Comparison of ENCODE assay signal across 20 cellular contexts in genomic region chr12:105393586-105393985, GRCh38.
A peak's percentile ranks its signal among the peaks of the same experiment; 100 is the strongest.
DNase-seq lines count a peak whose midpoint lies in the region; ATAC-seq and TF ChIP-seq lines count a peak whose summit lies in the region.
"Had no signal": no experiment of that assay in that cellular context is flagged by ENCODE, and none has a peak within 500 bp of the region (broad histone marks: within the 10 kb centered on the region; RNA-seq: fewer than 3 reads in every experiment).

No MANE protein-coding gene starts in this region.

- peaks cover 17% of the 10 kb centered on the region for H3F3A ChIP-seq in GM23248 (ENCODE audit: insufficient read depth)

- TF ChIP-seq CTCF in brain microvascular endothelial cell (IDR thresholded peaks at IDR 0.05; ENCODE audit: low read depth, low read length, missing control alignments) (no peak), nephron progenitor cell (IDR thresholded peaks at IDR 0.05) (no peak)

- peaks cover 8% of the 10 kb centered on the region for H3K4me1 ChIP-seq in GM23248 (ENCODE audit: insufficient read depth)

- no peak overlapping the region for H3K4me3 Mint-ChIP-seq in nephron progenitor cell
- H3K4me3 Mint-ChIP-seq: dendritic cell treated with granulocyte-macrophage colony-stimulating factor and Interleukin-4, amounts not matched to agents 40 ng/mL and 50 ng/mL, for 4 days; naive thymus-derived CD4-positive, alpha-beta T cell had no signal

- H3K27ac ChIP-seq in GM23248 (no peak overlapping the region), brain microvascular endothelial cell (no peak overlapping the region)
- H3K27ac ChIP-seq: lower lobe of right lung, PC-9 had no signal

- H3K9ac ChIP-seq in GM23248, result no peak overlapping the region

- H3K9me3 Mint-ChIP-seq in nephron progenitor cell, result peaks cover 6% of the 10 kb centered on the region

- peaks cover 10% of the 10 kb centered on the region for H3K27me3 Mint-ChIP-seq in nephron progenitor cell (ENCODE audit: low read depth, poor library complexity)
- H3K27me3 Mint-ChIP-seq: dendritic cell treated with granulocyte-macrophage colony-stimulating factor and Interleukin-4, amounts not matched to agents 40 ng/mL and 50 ng/mL, for 4 days; naive thymus-derived CD4-positive, alpha-beta T cell; progenitor cell of endocrine pancreas had no signal

- H3K4me2 ChIP-seq in GM23248 (ENCODE audit: unreplicated experiment), result no peak overlapping the region
- H3K4me2 ChIP-seq: PC-9 had no signal

- no peaks in the 10 kb centered on the region for H3K79me2 ChIP-seq in GM23248 (ENCODE audit: insufficient read depth)

- no peaks in the 10 kb centered on the region for H3K9me2 ChIP-seq in GM23248 (ENCODE audit: insufficient read depth)

- no peak overlapping the region for H2AFZ ChIP-seq in GM23248
- H2AFZ ChIP-seq: PC-9 had no signal

- ATAC-seq in HG02970 (IDR thresholded peaks at IDR 0.05; ENCODE audit: low FRiP score, unreplicated experiment), result no peak
- ATAC-seq: lower lobe of right lung; naive thymus-derived CD4-positive, alpha-beta T cell had no signal

- in situ Hi-C loops in GM23248 (cut with MboI), result no loop called here
- in situ Hi-C loops in brain microvascular endothelial cell (cut with HindIII; ENCODE audit: low pct_ligation_motif_present, low sequenced_read_pairs), result no loop called here

- H3K4me3 ChIP-seq in GM23248 (no peak overlapping the region), brain microvascular endothelial cell (ENCODE audit: low read depth, low read length) (no peak overlapping the region)
- H3K4me3 ChIP-seq: lower lobe of right lung, PC-9 had no signal

- DNase-seq in AG08396 (ENCODE audit: low spot score) (peak; percentile 42), GM23248 (peak; percentile 46), brain microvascular endothelial cell (peak; percentile 46), kidney tubule cell (ENCODE audit: low spot score) (peak; percentile 28), nephron progenitor cell (no peak), NCI-H510A treated with DMSO at 0.1 percent for 48 hours (lab: John Stamatoyannopoulos, UW) (no peak)
- DNase-seq in stimulated activated CD4-positive, alpha-beta T cell treated with anti-CD3 and anti-CD28 coated beads, Interleukin-4, amount 100 ng/mL, for 24 hours, result no peak
- DNase-seq: AML-193; aorta; Calu3; lower lobe of right lung; naive thymus-derived CD4-positive, alpha-beta T cell; NCI-H1417; NCI-H69; PC-9; small intestine; stimulated activated CD4-positive, alpha-beta T cell treated with anti-CD3 and anti-CD28 coated beads, Interleukin-4, amount 100 ng/mL, for 4 hours had no signal

- H3K36me3 Mint-ChIP-seq in nephron progenitor cell (ENCODE audit: low read depth), result no peaks in the 10 kb centered on the region

- no peaks in the 10 kb centered on the region for H3K4me1 Mint-ChIP-seq in nephron progenitor cell

- H3K36me3 ChIP-seq in GM23248 (ENCODE audit: low read depth), result 0 out of 2 replicates have a peak, but pooled peaks cover 7% of the 10 kb centered on the region
- no peaks in the 10 kb centered on the region for H3K36me3 ChIP-seq in brain microvascular endothelial cell (replicated peaks)
- H3K36me3 ChIP-seq: lower lobe of right lung had no signal

- H3K27me3 ChIP-seq in GM23248 (replicated peaks; ENCODE audit: insufficient read depth) (no peaks in the 10 kb centered on the region), brain microvascular endothelial cell (replicated peaks) (no peaks in the 10 kb centered on the region)

- WGBS in GM23248 (ENCODE audit: low coverage in 1 of 2, low lambda C conversion rate in 2 of 2, missing lambda C conversion rate in 2 of 2), 2 experiments, result 51% methylated on average over 4 of the region's 4 CpGs

- no peaks in the 10 kb centered on the region for H3K9me3 ChIP-seq in GM23248 (ENCODE audit: low read depth)
- H3K9me3 ChIP-seq: lower lobe of right lung had no signal

- no peak overlapping the region for H3K27ac Mint-ChIP-seq in nephron progenitor cell
- H3K27ac Mint-ChIP-seq: dendritic cell treated with granulocyte-macrophage colony-stimulating factor and Interleukin-4, amounts not matched to agents 40 ng/mL and 50 ng/mL, for 4 days; naive thymus-derived CD4-positive, alpha-beta T cell; progenitor cell of endocrine pancreas had no signal

- no peaks in the 10 kb centered on the region for H4K20me1 ChIP-seq in GM23248 (ENCODE audit: insufficient read depth)

Comparison
In these comparisons a context has a peak if more than half of its experiments do, and no peak if none do; other contexts are left out.
1. DNase-seq: peak in AG08396 (single experiment), GM23248 (single experiment), brain microvascular endothelial cell (single experiment) and kidney tubule cell (single experiment); none in stimulated activated CD4-positive, alpha-beta T cell treated with anti-CD3 and anti-CD28 coated beads, Interleukin-4, amount 100 ng/mL, for 24 hours (single experiment), nephron progenitor cell (single experiment) and NCI-H510A treated with DMSO at 0.1 percent for 48 hours (single experiment).